8 cellular contexts compared by ENCODE assay signal in the genomic region with DNA sequence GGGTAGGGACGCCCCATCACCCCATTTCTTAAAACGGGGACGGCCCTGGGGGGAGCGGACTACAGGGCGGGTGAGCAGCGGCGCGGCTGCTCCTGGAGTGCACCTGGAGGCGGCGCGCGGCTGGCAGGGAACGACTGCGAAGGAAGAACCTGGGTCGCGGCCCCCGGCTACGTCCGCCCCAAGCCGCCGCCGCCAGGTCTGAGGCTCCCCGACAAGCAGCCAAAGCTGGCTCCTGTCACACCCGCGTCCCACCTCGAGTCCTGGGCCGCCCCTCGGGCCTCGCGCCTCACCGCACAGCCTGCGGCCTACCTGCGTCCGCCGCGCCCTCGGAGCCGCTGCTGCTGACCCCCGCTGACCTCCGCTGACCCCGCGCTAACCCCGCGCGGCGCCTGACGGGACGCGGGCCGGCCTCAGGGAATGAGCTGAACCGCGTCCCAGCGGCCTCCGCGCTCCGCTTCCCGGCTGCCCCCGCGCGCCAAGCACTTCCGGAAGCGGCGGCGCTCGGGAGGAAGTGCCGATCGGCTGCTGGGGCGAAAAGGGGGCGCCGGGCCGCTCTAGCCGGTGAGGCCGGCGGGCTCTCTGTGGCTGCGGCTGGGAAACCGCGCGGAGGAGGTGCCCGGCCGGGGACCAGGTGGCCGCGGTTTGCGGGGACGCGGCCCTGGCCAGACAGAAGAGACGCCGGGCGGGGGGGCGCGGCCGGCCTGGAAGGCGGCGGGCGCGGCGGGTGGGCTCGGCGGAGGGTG. TPM values are rescaled to one million over a fixed set of nuclear protein-coding genes. Genes with fewer than 3 reads are reported as not detected.
DNase-seq lines count a peak whose midpoint lies in the region; ATAC-seq and TF ChIP-seq lines count a peak whose summit lies in the region.

A gene with protein sequence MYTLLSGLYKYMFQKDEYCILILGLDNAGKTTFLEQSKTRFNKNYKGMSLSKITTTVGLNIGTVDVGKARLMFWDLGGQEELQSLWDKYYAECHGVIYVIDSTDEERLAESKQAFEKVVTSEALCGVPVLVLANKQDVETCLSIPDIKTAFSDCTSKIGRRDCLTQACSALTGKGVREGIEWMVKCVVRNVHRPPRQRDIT (minus strand): TSS at position 419 of the 743 bp plus-strand sequence. CDS start 885 bp downstream, outside the sequence.
A gene with protein sequence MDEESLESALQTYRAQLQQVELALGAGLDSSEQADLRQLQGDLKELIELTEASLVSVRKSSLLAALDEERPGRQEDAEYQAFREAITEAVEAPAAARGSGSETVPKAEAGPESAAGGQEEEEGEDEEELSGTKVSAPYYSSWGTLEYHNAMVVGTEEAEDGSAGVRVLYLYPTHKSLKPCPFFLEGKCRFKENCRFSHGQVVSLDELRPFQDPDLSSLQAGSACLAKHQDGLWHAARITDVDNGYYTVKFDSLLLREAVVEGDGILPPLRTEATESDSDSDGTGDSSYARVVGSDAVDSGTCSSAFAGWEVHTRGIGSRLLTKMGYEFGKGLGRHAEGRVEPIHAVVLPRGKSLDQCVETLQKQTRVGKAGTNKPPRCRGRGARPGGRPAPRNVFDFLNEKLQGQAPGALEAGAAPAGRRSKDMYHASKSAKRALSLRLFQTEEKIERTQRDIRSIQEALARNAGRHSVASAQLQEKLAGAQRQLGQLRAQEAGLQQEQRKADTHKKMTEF (plus strand): TSS at position 482 of the 743 bp plus-strand sequence. CDS start 542 bp downstream, outside the sequence.

- peaks cover 27% of the 10 kb centered on the region for H3K4me1 Mint-ChIP-seq in activated CD4-positive, alpha-beta T cell treated with anti-CD3 and anti-CD28 coated beads, Interleukin-2, amount 10 ng/mL, durations not matched to agents 24 days and 14 days

- H3K4me3 ChIP-seq in coronary artery, result peak within 1 kb of the TSS; percentile 90

- H3K27ac ChIP-seq in coronary artery, result peak within 1 kb of the TSS; percentile 77 to 94

- peak within 1 kb of the TSS; percentile 95 for H3K4me3 Mint-ChIP-seq in activated CD4-positive, alpha-beta T cell treated with anti-CD3 and anti-CD28 coated beads, Interleukin-2, amount 10 ng/mL, durations not matched to agents 24 days and 14 days

- H3K27ac Mint-ChIP-seq in activated CD4-positive, alpha-beta T cell treated with anti-CD3 and anti-CD28 coated beads, Interleukin-2, amount 10 ng/mL, durations not matched to agents 24 days and 14 days, result peak within 1 kb of the TSS; percentile 84

- TF ChIP-seq CTCF in coronary artery (IDR thresholded peaks at IDR 0.05), result no peak

- peak; percentile 76 for TF ChIP-seq POLR2A in GM19193 (IDR thresholded peaks at IDR 0.05; ENCODE audit: extremely low read depth, insufficient read depth, insufficient read length)

- peak; percentile 64 for ATAC-seq in HG03442 (IDR thresholded peaks at IDR 0.05; ENCODE audit: unreplicated experiment)
- peak; percentile 88 for ATAC-seq in left colon

- no peaks in the 10 kb centered on the region for H3K27me3 Mint-ChIP-seq in activated CD4-positive, alpha-beta T cell treated with anti-CD3 and anti-CD28 coated beads, Interleukin-2, amount 10 ng/mL, durations not matched to agents 24 days and 14 days

- DNase-seq in AG20443 (ENCODE audit: low spot score) (peak; percentile 96), NCI-H526 (lab: John Stamatoyannopoulos, UW) (peak; percentile 52 to 95), coronary artery (ENCODE audit: low spot score) (peak; percentile 90), left colon (peak; percentile 89 to 91)
- peak; percentile 97 for DNase-seq in activated CD4-positive, alpha-beta T cell treated with anti-CD3 and anti-CD28 coated beads, Interleukin-2, amount 10 ng/mL, durations not matched to agents 24 days and 14 days
- DNase-seq in stimulated activated CD4-positive, alpha-beta T cell treated with anti-CD3 and anti-CD28 coated beads, Interleukin-1b, Interleukin-23, amount 100 ng/mL, for 48 hours, result peak; percentile 84

- no peaks in the 10 kb centered on the region for H3K9me3 Mint-ChIP-seq in activated CD4-positive, alpha-beta T cell treated with anti-CD3 and anti-CD28 coated beads, Interleukin-2, amount 10 ng/mL, durations not matched to agents 24 days and 14 days

- intact Hi-C loops in activated CD4-positive, alpha-beta T cell treated with anti-CD3 and anti-CD28 coated beads, Interleukin-2, amount 10 ng/mL, durations not matched to agents 24 days and 14 days (cut with micrococcal nuclease), result loop anchor here (1.0 to 5.0 kb wide), 7 partner anchors 23 to 355 kb away; a partner anchor contains a TSS
- intact Hi-C loops in left colon (cut with DNase I, micrococcal nuclease), result no loop called here

- H3K36me3 Mint-ChIP-seq in activated CD4-positive, alpha-beta T cell treated with anti-CD3 and anti-CD28 coated beads, Interleukin-2, amount 10 ng/mL, durations not matched to agents 24 days and 14 days (ENCODE audit: low read depth), result peaks cover 58% of the 10 kb centered on the region

RNA-seq across cellular contexts. Expression of the first gene that starts in this region (rescaled TPM):
- 63.4 and 70.4 TPM in 2 replicates for total RNA-seq in activated CD4-positive, alpha-beta T cell treated with anti-CD3 and anti-CD28 coated beads, Interleukin-2, amount 10 ng/mL, durations not matched to agents 24 days and 14 days
- total RNA-seq in left colon, result 10 to 100 TPM; 52.2 to 69.5 TPM

RNA-seq across cellular contexts. Expression of the second gene that starts in this region (rescaled TPM):
- total RNA-seq in activated CD4-positive, alpha-beta T cell treated with anti-CD3 and anti-CD28 coated beads, Interleukin-2, amount 10 ng/mL, durations not matched to agents 24 days and 14 days, result 37.3 and 38.1 TPM in 2 replicates
- total RNA-seq in left colon, result 10 to 100 TPM; 31.4 to 32.4 TPM

Comparison
In these comparisons a context has a peak if more than half of its experiments do, and no peak if none do; other contexts are left out.
1. Peak in every context shown above with its lines: DNase-seq, ATAC-seq, H3K4me3 ChIP-seq and H3K27ac ChIP-seq.